Comparison of ENCODE assay signal across 8 cellular contexts in the genomic region with DNA sequence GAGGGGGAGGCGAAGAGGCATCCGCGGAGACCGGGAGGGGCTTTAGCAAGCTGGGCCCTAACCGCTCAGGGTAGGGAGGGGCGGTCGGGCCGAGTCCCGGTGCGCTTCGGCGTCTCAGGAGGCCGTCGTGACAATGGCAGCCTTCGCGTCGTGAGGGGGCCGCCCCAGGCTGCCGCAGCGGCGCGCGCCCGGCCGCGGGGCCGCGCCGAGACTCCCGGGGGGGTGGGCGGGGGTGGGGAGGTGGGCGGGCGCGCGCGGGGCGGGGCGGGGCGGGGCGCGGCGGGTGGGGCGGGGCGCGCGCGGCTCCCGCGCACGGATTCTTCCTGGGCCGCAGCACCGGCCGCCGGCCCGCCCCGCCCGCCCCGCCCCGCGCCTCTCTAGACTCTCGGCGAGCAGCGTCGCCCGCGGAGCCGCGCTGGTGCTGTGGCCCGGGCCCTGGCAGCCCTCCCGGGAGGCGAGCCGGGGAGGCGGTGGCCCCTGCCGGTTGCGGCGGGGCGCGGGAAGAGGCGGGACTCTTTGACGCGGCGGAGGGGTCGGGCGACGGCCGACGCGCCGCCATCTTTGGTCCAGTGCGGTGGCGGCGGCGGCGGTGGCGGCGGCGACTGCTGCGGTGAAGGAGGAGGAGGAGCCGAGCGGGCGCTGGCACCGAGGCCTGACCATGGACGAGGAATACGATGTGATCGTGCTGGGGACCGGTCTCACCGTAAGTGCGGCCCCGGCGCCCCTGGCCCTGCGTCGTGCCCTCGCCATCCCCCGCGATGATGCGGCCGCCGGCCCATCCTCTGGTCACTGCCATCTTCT. TPM values are rescaled to one million over a fixed set of nuclear protein-coding genes. Genes with fewer than 3 reads are reported as not detected.
DNase-seq lines count a peak whose midpoint lies in the region; ATAC-seq and TF ChIP-seq lines count a peak whose summit lies in the region.

Gene GDI1, plus strand, starts transcription at position 558 of the 801 bp plus-strand sequence. Its CDS starts 101 bp downstream, at position 659.

- H3K9ac ChIP-seq in MM.1S (ENCODE audit: low read length), result peak within 1 kb of the TSS; percentile 46; the same call in 1 of the 2 replicates

- no peak for ATAC-seq in HG02763 (IDR thresholded peaks at IDR 0.05; ENCODE audit: unreplicated experiment)

- peak within 1 kb of the TSS; percentile 73 for H3K4me3 ChIP-seq in MM.1S (ENCODE audit: low read length)
- H3K4me3 ChIP-seq in WI38 (ENCODE audit: low read depth, low read length), result peak within 1 kb of the TSS; percentile 72
- peak within 1 kb of the TSS; percentile 71 for H3K4me3 ChIP-seq in kidney epithelial cell (ENCODE audit: low read depth, low read length)

- TF ChIP-seq CTCF in MM.1S (IDR thresholded peaks at IDR 0.05; ENCODE audit: low read length), result no peak
- TF ChIP-seq CTCF in WI38 (IDR thresholded peaks at IDR 0.05; ENCODE audit: low read depth, low read length), result no peak
- TF ChIP-seq CTCF in kidney epithelial cell (IDR thresholded peaks at IDR 0.05; ENCODE audit: insufficient read depth, low read length, poor library complexity, severe bottlenecking), result no peak

- H2AFZ ChIP-seq in MM.1S (ENCODE audit: low read length), result no peak within 1 kb of the TSS

- 0 out of 2 replicates have a peak, but pooled peaks cover 7% of the 10 kb centered on the region for H3K4me1 ChIP-seq in MM.1S (ENCODE audit: low read length)

- H3K4me2 ChIP-seq in MM.1S (ENCODE audit: low read depth, low read length), result peak within 1 kb of the TSS; percentile 70

- H3K27ac ChIP-seq in MM.1S (ENCODE audit: low read length), result no peak within 1 kb of the TSS

- DNase-seq in NCI-H524 (lab: John Stamatoyannopoulos, UW) (peak; percentile 22 to 49), NCI-H524 treated with DMSO at 0.1 percent for 48 hours (lab: John Stamatoyannopoulos, UW) (no peak), MM.1S (peak; percentile 21), cerebellar cortex (ENCODE audit: low spot score) (peak; percentile 33), kidney epithelial cell (ENCODE audit: low read depth) (no peak)
- peak; percentile 37 for DNase-seq in stimulated activated CD4-positive, alpha-beta T cell treated with anti-CD3 and anti-CD28 coated beads, Interleukin-1b, Interleukin-23, amount 100 ng/mL, for 48 hours

- H4K20me1 ChIP-seq in MM.1S (ENCODE audit: insufficient read depth, low read length), result no peaks in the 10 kb centered on the region

- peaks cover 33% of the 10 kb centered on the region for H3K79me2 ChIP-seq in MM.1S (ENCODE audit: low read length)

- H3K9me3 ChIP-seq in MM.1S (replicated peaks; ENCODE audit: insufficient read depth, low read length), result no peaks in the 10 kb centered on the region

- H3K27me3 ChIP-seq in MM.1S (replicated peaks; ENCODE audit: insufficient read depth, low read length) (no peaks in the 10 kb centered on the region), kidney epithelial cell (ENCODE audit: control insufficient read depth, insufficient read depth, low read length) (no peaks in the 10 kb centered on the region)

- H3K36me3 ChIP-seq in MM.1S (replicated peaks; ENCODE audit: insufficient read depth, low read length) (no peaks in the 10 kb centered on the region), kidney epithelial cell (ENCODE audit: control insufficient read depth, insufficient read depth, low read length) (no peaks in the 10 kb centered on the region)

- no peaks in the 10 kb centered on the region for H3F3A ChIP-seq in MM.1S (ENCODE audit: insufficient read depth, low read length)

- no peaks in the 10 kb centered on the region for H3K9me2 ChIP-seq in MM.1S (replicated peaks; ENCODE audit: insufficient read depth, low read length)

RNA-seq across cellular contexts. Expression of gene GDI1, which starts in this region (rescaled TPM):
- 113 and 121 TPM in 2 replicates for total RNA-seq in kidney epithelial cell

Comparison
In these comparisons a context has a peak if more than half of its experiments do, and no peak if none do; other contexts are left out.
1. DNase-seq: peak in NCI-H524 (2 of 2), MM.1S (single experiment), cerebellar cortex (single experiment) and stimulated activated CD4-positive, alpha-beta T cell treated with anti-CD3 and anti-CD28 coated beads, Interleukin-1b, Interleukin-23, amount 100 ng/mL, for 48 hours (single experiment); none in NCI-H524 treated with DMSO at 0.1 percent for 48 hours (single experiment) and kidney epithelial cell (single experiment).
2. Peak in every context shown above with its lines, with median percentiles within 50 percentile points of each other: H3K4me3 ChIP-seq.